ENCODE assay signal across 9 cellular contexts in genomic region chr16:23966577-23966976, GRCh38.
"Had no signal": no experiment of that assay in that cellular context is flagged by ENCODE, and none has a peak within 500 bp of the region (broad histone marks: within the 10 kb centered on the region; RNA-seq: fewer than 3 reads in every experiment).

No MANE protein-coding gene starts in this region.

- H3K4me3 ChIP-seq: colonic mucosa had no signal

- H3K27me3 Mint-ChIP-seq: stimulated activated naive CD8-positive, alpha-beta T cell treated with anti-CD3 and anti-CD28 coated beads, Interleukin-15, Interleukin-2, amounts not matched to agents 100 ng/mL and 50 ng/mL, for 24 hours had no signal

- H3K9me3 Mint-ChIP-seq: nephron progenitor cell; stimulated activated naive CD8-positive, alpha-beta T cell treated with anti-CD3 and anti-CD28 coated beads, Interleukin-15, Interleukin-2, amounts not matched to agents 100 ng/mL and 50 ng/mL, for 24 hours had no signal

- H3K9me3 ChIP-seq: colonic mucosa had no signal

- H3K27ac Mint-ChIP-seq: nephron progenitor cell had no signal

- ATAC-seq: activated CD4-positive, CD25-positive, alpha-beta regulatory T cell treated with anti-CD3 and anti-CD28 coated beads, Interleukin-2, amount 50 U/mL, for 24 hours; foreskin keratinocyte had no signal

- H3K4me1 ChIP-seq: colonic mucosa, foreskin keratinocyte had no signal

- DNase-seq: activated CD4-positive, alpha-beta T cell treated with anti-CD3 and anti-CD28 coated beads, Interleukin-2, amount 50 U/mL, for 48 hours; activated gamma-delta T cell treated with Interleukin-2 at 50 U/mL for 16 hours; colonic mucosa; foreskin keratinocyte; nephron progenitor cell; stimulated activated CD4-positive, alpha-beta T cell treated with anti-CD3 and anti-CD28 coated beads, Interleukin-12 subunit alpha, Interleukin-12 subunit beta, amount 100 ng/mL, for 4 hours; stimulated activated CD4-positive, alpha-beta T cell treated with anti-CD3 and anti-CD28 coated beads, Interleukin-2, amount 100 ng/mL, for 48 hours had no signal

- H3K36me3 ChIP-seq: colonic mucosa had no signal

- H3K27ac ChIP-seq: colonic mucosa, foreskin keratinocyte had no signal

- H3K27me3 ChIP-seq: colonic mucosa, foreskin keratinocyte had no signal

- H3K4me3 Mint-ChIP-seq: nephron progenitor cell had no signal
